ENCODE assay signal across 14 cellular contexts in the genomic region with DNA sequence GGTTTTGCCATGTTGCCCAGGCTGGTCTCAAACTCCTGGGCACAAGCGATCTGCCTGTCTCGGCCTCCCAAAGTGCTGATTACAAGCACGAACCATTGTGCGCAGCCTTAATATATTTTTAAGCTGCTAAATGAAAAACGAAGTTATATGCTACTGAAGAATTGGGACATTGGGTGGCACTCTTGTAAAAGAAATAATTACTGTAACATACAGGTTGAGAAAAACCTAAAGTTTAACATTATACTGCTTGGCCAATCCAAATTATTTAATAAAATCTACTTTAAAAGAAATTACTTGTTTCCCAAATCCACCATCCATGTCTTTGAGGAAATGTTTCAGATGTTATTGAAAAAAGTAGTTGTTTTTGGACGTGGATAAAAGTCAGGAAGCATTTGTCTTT. TPM values are rescaled to one million over a fixed set of nuclear protein-coding genes. Genes with fewer than 3 reads are reported as not detected.
DNase-seq lines count a peak whose midpoint lies in the region; TF ChIP-seq lines count a peak whose summit lies in the region.
"Had no signal": no experiment of that assay in that cellular context is flagged by ENCODE, and none has a peak within 500 bp of the region (broad histone marks: within the 10 kb centered on the region; RNA-seq: fewer than 3 reads in every experiment).

No MANE protein-coding gene starts in this region.

- H2AFZ ChIP-seq in GM23248 (no peak overlapping the region), hepatocyte (no peak overlapping the region), PC-9 (no peak overlapping the region)

- H3K36me3 ChIP-seq in GM23248 (ENCODE audit: low read depth), result no peaks in the 10 kb centered on the region; the same call in 1 of the 2 replicates
- no peaks in the 10 kb centered on the region for H3K36me3 ChIP-seq in adipocyte (ENCODE audit: control insufficient read depth, insufficient read depth, low read length, severe bottlenecking)
- no peaks in the 10 kb centered on the region for H3K36me3 ChIP-seq in hepatocyte (replicated peaks; ENCODE audit: insufficient read depth, low read depth)
- H3K36me3 ChIP-seq in PC-9 (ENCODE audit: low read depth), result no peaks in the 10 kb centered on the region
- H3K36me3 ChIP-seq: Peyer's patch had no signal

- peaks cover 41% of the 10 kb centered on the region for H3K79me2 ChIP-seq in GM23248 (ENCODE audit: insufficient read depth)
- H3K79me2 ChIP-seq in hepatocyte, result peaks cover 62% of the 10 kb centered on the region
- no peaks in the 10 kb centered on the region for H3K79me2 ChIP-seq in PC-9 (ENCODE audit: low read depth)

- no peak overlapping the region for H3K4me2 ChIP-seq in GM23248 (ENCODE audit: unreplicated experiment)
- no peak overlapping the region for H3K4me2 ChIP-seq in hepatocyte
- H3K4me2 ChIP-seq in PC-9, result no peak overlapping the region

- in situ Hi-C loops in GM23248 (cut with MboI), result no loop called here

- peaks cover 11% of the 10 kb centered on the region for H3K36me3 Mint-ChIP-seq in activated naive CD8-positive, alpha-beta T cell treated with anti-CD3 and anti-CD28 coated beads for 36 hours

- BruUV-seq in PC-9 (replicated peaks; lab: Mats Ljungman, UMichigan), result no TSS peak

- H4K20me1 ChIP-seq in GM23248 (ENCODE audit: insufficient read depth) (no peaks in the 10 kb centered on the region), hepatocyte (ENCODE audit: insufficient read depth, poor library complexity, severe bottlenecking) (no peaks in the 10 kb centered on the region), PC-9 (ENCODE audit: insufficient read depth) (no peaks in the 10 kb centered on the region)

- H3F3A ChIP-seq in GM23248 (ENCODE audit: insufficient read depth) (peaks cover 11% of the 10 kb centered on the region), PC-9 (ENCODE audit: insufficient read depth, low read depth) (no peaks in the 10 kb centered on the region)

- intact Hi-C loops in PC-9 (cut with micrococcal nuclease; ENCODE audit: unreplicated experiment), result no loop called here

- peaks cover 13% of the 10 kb centered on the region for H3K9me3 Mint-ChIP-seq in activated naive CD8-positive, alpha-beta T cell treated with anti-CD3 and anti-CD28 coated beads for 36 hours

- H3K27ac Mint-ChIP-seq in activated naive CD8-positive, alpha-beta T cell treated with anti-CD3 and anti-CD28 coated beads for 36 hours, result no peak overlapping the region
- H3K27ac Mint-ChIP-seq: activated T-helper 2 cell treated with anti-CD3 and anti-CD28 coated beads, Interferon-gamma antibody, Interleukin-2, Interleukin-4, amounts not matched to agents 10 μg/mL and 5 μg/mL and 100 μg/mL, durations not matched to agents 14 hours and 24 hours and 36 hours; brain; stimulated activated naive CD8-positive, alpha-beta T cell treated with anti-CD3 and anti-CD28 coated beads, Interleukin-15, Interleukin-2, amounts not matched to agents 100 ng/mL and 50 ng/mL, for 24 hours had no signal

- H3K27me3 ChIP-seq in GM23248 (replicated peaks; ENCODE audit: insufficient read depth) (no peaks in the 10 kb centered on the region), adipocyte (replicated peaks; ENCODE audit: control insufficient read depth, insufficient read depth, low read length) (no peaks in the 10 kb centered on the region), hepatocyte (no peaks in the 10 kb centered on the region), PC-9 (ENCODE audit: insufficient read depth, low read depth) (no peaks in the 10 kb centered on the region)
- H3K27me3 ChIP-seq: Peyer's patch had no signal

- CTCF ChIA-PET in PC-9 (lab: Charles Lee), result no interaction called here

- POLR2A ChIA-PET in PC-9 (lab: Charles Lee; ENCODE audit: unreplicated experiment), result no interaction called here

- no peaks in the 10 kb centered on the region for H3K4me1 Mint-ChIP-seq in activated naive CD8-positive, alpha-beta T cell treated with anti-CD3 and anti-CD28 coated beads for 36 hours
- H3K4me1 Mint-ChIP-seq: brain had no signal

- H3K9me2 ChIP-seq in GM23248 (ENCODE audit: insufficient read depth) (no peaks in the 10 kb centered on the region), hepatocyte (replicated peaks; ENCODE audit: insufficient read depth) (no peaks in the 10 kb centered on the region), PC-9 (ENCODE audit: insufficient read depth) (no peaks in the 10 kb centered on the region)

- TF ChIP-seq CTCF in 22Rv1 (IDR thresholded peaks at IDR 0.05) (0 out of 2 replicates have a peak, but pooled peaks have one; percentile 0), hepatocyte (IDR thresholded peaks at IDR 0.05; ENCODE audit: poor library complexity) (peak; percentile 17), PC-9 (conservative IDR thresholded peaks at IDR 0.05) (no peak)

- H3K9me3 ChIP-seq in GM23248 (ENCODE audit: low read depth) (no peaks in the 10 kb centered on the region), adipocyte (ENCODE audit: control insufficient read depth, low read length) (peaks cover 13% of the 10 kb centered on the region), hepatocyte (ENCODE audit: low read depth) (peaks cover 16% of the 10 kb centered on the region), PC-9 (ENCODE audit: insufficient read depth, low read depth) (peaks cover 15% of the 10 kb centered on the region)

- no peak overlapping the region for H3K27ac ChIP-seq in 22Rv1
- H3K27ac ChIP-seq in GM23248, result no peak overlapping the region
- H3K27ac ChIP-seq in hepatocyte, result no peak overlapping the region
- no peak overlapping the region for H3K27ac ChIP-seq in PC-9
- H3K27ac ChIP-seq: Peyer's patch had no signal

- H3K4me3 ChIP-seq in GM23248 (no peak overlapping the region), adipocyte (ENCODE audit: low read length) (no peak overlapping the region), hepatocyte (no peak overlapping the region), PC-9 (no peak overlapping the region)
- H3K4me3 ChIP-seq: Peyer's patch had no signal

- peaks cover 6% of the 10 kb centered on the region for H3K4me1 ChIP-seq in GM23248 (ENCODE audit: insufficient read depth)
- H3K4me1 ChIP-seq in adipocyte (ENCODE audit: control insufficient read depth, insufficient read depth, low read length), result peaks cover 6% of the 10 kb centered on the region
- H3K4me1 ChIP-seq in hepatocyte (ENCODE audit: insufficient read depth), result no peaks in the 10 kb centered on the region
- no peaks in the 10 kb centered on the region for H3K4me1 ChIP-seq in PC-9 (replicated peaks; ENCODE audit: insufficient read depth)
- H3K4me1 ChIP-seq: Peyer's patch had no signal

- 81 to 85% methylated on average over 6 of the region's 6 CpGs for WGBS in GM23248 (ENCODE audit: low coverage in 1 of 2, low lambda C conversion rate in 2 of 2, missing lambda C conversion rate in 2 of 2), 2 experiments
- WGBS in hepatocyte (ENCODE audit: low lambda C conversion rate, missing lambda C conversion rate), result 87% methylated on average over 6 of the region's 6 CpGs

- no peaks in the 10 kb centered on the region for H3K27me3 Mint-ChIP-seq in activated naive CD8-positive, alpha-beta T cell treated with anti-CD3 and anti-CD28 coated beads for 36 hours
- H3K27me3 Mint-ChIP-seq: brain; stimulated activated naive CD8-positive, alpha-beta T cell treated with anti-CD3 and anti-CD28 coated beads, Interleukin-15, Interleukin-2, amounts not matched to agents 100 ng/mL and 50 ng/mL, for 24 hours had no signal

- no peak overlapping the region for H3K4me3 Mint-ChIP-seq in activated naive CD8-positive, alpha-beta T cell treated with anti-CD3 and anti-CD28 coated beads for 36 hours
- H3K4me3 Mint-ChIP-seq: brain; stimulated activated naive CD8-positive, alpha-beta T cell treated with anti-CD3 and anti-CD28 coated beads, Interleukin-15, Interleukin-2, amounts not matched to agents 100 ng/mL and 50 ng/mL, for 24 hours had no signal

- DNase-seq in GM23248, result peak; percentile 19
- peak; percentile 12 for DNase-seq in adipocyte (ENCODE audit: low read depth)
- no peak for DNase-seq in hepatocyte (ENCODE audit: low spot score)
- no peak for DNase-seq in NCI-H1092 (lab: John Stamatoyannopoulos, UW)
- DNase-seq in HK-2 (ENCODE audit: unreplicated experiment), result no peak
- no peak for DNase-seq in PC-9
- DNase-seq in activated naive CD8-positive, alpha-beta T cell treated with anti-CD3 and anti-CD28 coated beads for 36 hours, result no peak
- DNase-seq: NCI-H2107; Peyer's patch; stimulated activated CD4-positive, alpha-beta T cell treated with anti-CD3 and anti-CD28 coated beads, Interleukin-4, amount 100 ng/mL, for 4 hours had no signal

- no peak overlapping the region for H3K9ac ChIP-seq in GM23248
- no peak overlapping the region for H3K9ac ChIP-seq in adipocyte (ENCODE audit: low read length)

RNA-seq across cellular contexts. Expression of gene ARHGAP32, which starts 37.9 kb away (rescaled TPM):
- total RNA-seq in GM23248 (2014; rRNA removed; shearing (Covaris generic)), result 4.7 and 5.5 TPM in 2 replicates
- polyA plus RNA-seq in GM23248 (2016; fragmentation: Nextera tagmentation; extraction: Ambion mirVana) (1.2 and 1.3 TPM in 2 replicates), hepatocyte (9.9 and 10.0 TPM in 2 replicates)
- total RNA-seq in hepatocyte (14.5 and 17.3 TPM in 2 replicates), PC-9 (2021) (31.1 and 35.1 TPM in 2 replicates)
- total RNA-seq in activated naive CD8-positive, alpha-beta T cell treated with anti-CD3 and anti-CD28 coated beads for 36 hours, result 1 to 10 TPM; 6.5 to 7.4 TPM

Comparison
In these comparisons a context has a peak if more than half of its experiments do, and no peak if none do; other contexts are left out.
1. DNase-seq: peak in GM23248 (single experiment) and adipocyte (single experiment); none in hepatocyte (single experiment), NCI-H1092 (single experiment), HK-2 (single experiment), PC-9 (0 of 2) and activated naive CD8-positive, alpha-beta T cell treated with anti-CD3 and anti-CD28 coated beads for 36 hours (single experiment).